Comparison of ENCODE assay signal across 8 cellular contexts in genomic region chr14:106663805-106664410, GRCh38.
DNase-seq lines count a peak whose midpoint lies in the region; ATAC-seq and TF ChIP-seq lines count a peak whose summit lies in the region.
"Not testable (repeated sequence)": the region's sequence is repeated elsewhere in the genome, so short reads cannot be mapped to it uniquely, and the experiment has no call there.

No MANE protein-coding gene starts in this region.

- not testable (repeated sequence) for H3K79me1 ChIP-seq in H9 (ENCODE audit: insufficient read depth, low read depth, low read length, poor library complexity, severe bottlenecking)

- H2BK12ac ChIP-seq in H9 (ENCODE audit: insufficient read length, low read depth, low read length), result not testable (repeated sequence)

- not testable (repeated sequence) for H2AFZ ChIP-seq in DND-41 (ENCODE audit: low read depth, low read length); H9 (ENCODE audit: low read length); smooth muscle cell (ENCODE audit: low read depth)

- WGBS in H9 (ENCODE audit: extremely low coverage, insufficient read length, low lambda C conversion rate), result no CpG with 5 or more reads among the region's 19 CpGs
- 72% methylated on average over 19 of the region's 19 CpGs for WGBS in smooth muscle cell (ENCODE audit: low lambda C conversion rate)

- not testable (repeated sequence) for H2BK120ac ChIP-seq in H9 (ENCODE audit: low read depth, low read length, poor library complexity, severe bottlenecking)

- H3K9ac ChIP-seq in DND-41 (ENCODE audit: low read depth, low read length), result peak overlapping the region; percentile 50; the same call in 1 of the 2 replicates
- H3K9ac ChIP-seq in H9 (ENCODE audit: extremely low read depth, insufficient read length, low read length); smooth muscle cell (ENCODE audit: low read depth): not testable (repeated sequence)

- DNase-seq in DND-41, result peak; percentile 71
- DNase-seq in H9; fibroblast of villous mesenchyme (ENCODE audit: low read depth); smooth muscle cell (lab: John Stamatoyannopoulos, UW; ENCODE audit: unreplicated experiment): not testable (repeated sequence)
- DNase-seq in NB4 (ENCODE audit: low read depth), result peak; percentile 60
- DNase-seq in activated CD4-positive, alpha-beta T cell treated with anti-CD3 and anti-CD28 coated beads for 36 hours, result peak; percentile 87
- peak; percentile 70 for DNase-seq in activated naive CD4-positive, alpha-beta T cell treated with Interleukin-2 at 50 U/mL for 16 hours
- peak; percentile 78 for DNase-seq in stimulated activated naive CD8-positive, alpha-beta T cell treated with anti-CD3 and anti-CD28 coated beads, Interleukin-15, Interleukin-2, amounts not matched to agents 100 U/mL and 50 U/mL, for 24 hours

- H4K5ac ChIP-seq in H9 (ENCODE audit: insufficient read length, low read depth, low read length), result not testable (repeated sequence)

- not testable (repeated sequence) for H3K4me3 Mint-ChIP-seq in H9; activated CD4-positive, alpha-beta T cell treated with anti-CD3 and anti-CD28 coated beads for 36 hours

- H3K4me1 ChIP-seq in DND-41 (ENCODE audit: insufficient read depth, low read length), result peaks cover 66% of the 10 kb centered on the region
- H3K4me1 ChIP-seq in H9 (ENCODE audit: insufficient read depth, low read length); smooth muscle cell (ENCODE audit: low read depth): not testable (repeated sequence)

- POLR2A ChIA-PET in activated CD4-positive, alpha-beta T cell treated with anti-CD3 and anti-CD28 coated beads for 36 hours (lab: Charles Lee), result interaction anchor here (0.6 kb wide), 1 partner anchor 16 kb away, joined by 3 read pairs; no protein-coding TSS in a partner anchor

- H3K4ac ChIP-seq in H9 (ENCODE audit: low read depth, low read length), result not testable (repeated sequence)

- peak overlapping the region; percentile 92 for H3K27ac ChIP-seq in DND-41 (ENCODE audit: low read length)
- H3K27ac ChIP-seq in H9 (ENCODE audit: insufficient read length, low read depth, low read length); smooth muscle cell (ENCODE audit: low read depth): not testable (repeated sequence)

- not testable (repeated sequence) for H3K27me3 ChIP-seq in DND-41 (ENCODE audit: insufficient read depth, low read length, poor library complexity); H9 (ENCODE audit: insufficient read depth, low read length); smooth muscle cell (ENCODE audit: low read depth)

- H4K20me1 ChIP-seq in DND-41 (ENCODE audit: insufficient read depth, low read length); H9 (ENCODE audit: control insufficient read depth, insufficient read depth, insufficient read length); smooth muscle cell (ENCODE audit: low read depth): not testable (repeated sequence)

- not testable (repeated sequence) for H2BK20ac ChIP-seq in H9 (ENCODE audit: low read depth, low read length, poor library complexity, severe bottlenecking)

- CTCF ChIA-PET in activated CD4-positive, alpha-beta T cell treated with anti-CD3 and anti-CD28 coated beads for 36 hours (lab: Charles Lee), result interaction anchor here (0.6 to 7.3 kb wide), 24 partner anchors 11 to 247 kb away, joined by 3 to 106 read pairs (median 4); no protein-coding TSS in a partner anchor

- not testable (repeated sequence) for H2AK5ac ChIP-seq in H9 (ENCODE audit: insufficient read length, low read length)

- not testable (repeated sequence) for TF ChIP-seq POLR2A in NB4 (IDR thresholded peaks at IDR 0.05; ENCODE audit: extremely low read depth, insufficient read length)

- H3K4me1 Mint-ChIP-seq in H9, result not testable (repeated sequence)
- peaks cover 23% of the 10 kb centered on the region for H3K4me1 Mint-ChIP-seq in activated CD4-positive, alpha-beta T cell treated with anti-CD3 and anti-CD28 coated beads for 36 hours

- H3K27me3 Mint-ChIP-seq in H9 (ENCODE audit: low read depth); activated CD4-positive, alpha-beta T cell treated with anti-CD3 and anti-CD28 coated beads for 36 hours: not testable (repeated sequence)

- H3F3A ChIP-seq in smooth muscle cell (ENCODE audit: low read depth), result not testable (repeated sequence)

- not testable (repeated sequence) for H3K14ac ChIP-seq in H9 (ENCODE audit: insufficient read depth, low read length)

- H3T11ph ChIP-seq in H9 (ENCODE audit: low read length), result not testable (repeated sequence)

- not testable (repeated sequence) for H3K18ac ChIP-seq in H9 (ENCODE audit: insufficient read length, low read depth, low read length)

- not testable (repeated sequence) for ATAC-seq in DND-41 (ENCODE audit: insufficient read depth, low read depth)
- peak; percentile 77 for ATAC-seq in activated CD4-positive, alpha-beta T cell treated with anti-CD3 and anti-CD28 coated beads for 36 hours
- ATAC-seq in stimulated activated naive CD8-positive, alpha-beta T cell treated with anti-CD3 and anti-CD28 coated beads, Interleukin-15, Interleukin-2, amounts not matched to agents 100 U/mL and 50 U/mL, for 24 hours, result peak; percentile 69

- H2BK5ac ChIP-seq in H9 (ENCODE audit: insufficient read length, low read length), result not testable (repeated sequence)

- H2BK15ac ChIP-seq in H9 (ENCODE audit: low read depth, low read length), result not testable (repeated sequence)

- not testable (repeated sequence) for H3K27ac Mint-ChIP-seq in H9
- H3K27ac Mint-ChIP-seq in activated CD4-positive, alpha-beta T cell treated with anti-CD3 and anti-CD28 coated beads for 36 hours, result peak overlapping the region; percentile 66

- intact Hi-C loops in activated CD4-positive, alpha-beta T cell treated with anti-CD3 and anti-CD28 coated beads for 36 hours (cut with DNase I, micrococcal nuclease), result loop anchor here in 1 of 2 experiments (1.0 to 5.0 kb wide), 2 partner anchors 27 to 247 kb away; no protein-coding TSS in a partner anchor

- not testable (repeated sequence) for H3K23me2 ChIP-seq in H9 (ENCODE audit: insufficient read length, low read depth, low read length, poor library complexity, severe bottlenecking)

- H3K9me3 Mint-ChIP-seq in H9, result peaks cover 82 to 93% of the 10 kb centered on the region in 2 experiments
- not testable (repeated sequence) for H3K9me3 Mint-ChIP-seq in activated CD4-positive, alpha-beta T cell treated with anti-CD3 and anti-CD28 coated beads for 36 hours (ENCODE audit: low read depth)

- H3K36me3 Mint-ChIP-seq in H9 (ENCODE audit: insufficient read depth in 1 of 3, low read depth in 3 of 3), result peaks cover 19 to 24% (median 20%) of the 10 kb centered on the region in 3 experiments
- not testable (repeated sequence) for H3K36me3 Mint-ChIP-seq in activated CD4-positive, alpha-beta T cell treated with anti-CD3 and anti-CD28 coated beads for 36 hours (ENCODE audit: low read depth)

- not testable (repeated sequence) for H3K23ac ChIP-seq in H9 (ENCODE audit: insufficient read length, low read depth, low read length)

- not testable (repeated sequence) for H3K4me3 ChIP-seq in DND-41 (ENCODE audit: low read depth in 1 of 2, low read length in 2 of 2); NB4 (ENCODE audit: low read depth, low read length); fibroblast of villous mesenchyme (ENCODE audit: low read depth, low read length); smooth muscle cell

- not testable (repeated sequence) for H3K9me3 ChIP-seq in DND-41 (ENCODE audit: insufficient read depth, low read length, severe bottlenecking); smooth muscle cell (replicated peaks; ENCODE audit: low read depth)
- H3K9me3 ChIP-seq in H9 (ENCODE audit: control insufficient read depth, low read depth, low read length), result peaks cover 84% of the 10 kb centered on the region

- not testable (repeated sequence) for H3K4me2 ChIP-seq in DND-41 (ENCODE audit: insufficient read depth, low read length); H9 (ENCODE audit: insufficient read depth, insufficient read length, low read length); smooth muscle cell

- H3K56ac ChIP-seq in H9 (ENCODE audit: insufficient read length, low read depth, low read length), result not testable (repeated sequence)

- H4K8ac ChIP-seq in H9 (replicated peaks; ENCODE audit: insufficient read length, low read depth, low read length), result not testable (repeated sequence)

- not testable (repeated sequence) for H4K91ac ChIP-seq in H9 (ENCODE audit: insufficient read length, low read depth, low read length)

- not testable (repeated sequence) for H3K79me2 ChIP-seq in DND-41 (ENCODE audit: insufficient read depth, low read length); H9 (ENCODE audit: insufficient read depth, low read length); smooth muscle cell (ENCODE audit: low read depth)

- TF ChIP-seq CTCF in DND-41 (IDR thresholded peaks at IDR 0.05; ENCODE audit: borderline replicate concordance, extremely low read depth, low read length, poor library complexity, severe bottlenecking) (peak; percentile 72), H9 (conservative IDR thresholded peaks at IDR 0.05) (peak; percentile 58), NB4 (IDR thresholded peaks at IDR 0.05; ENCODE audit: low read depth, low read length) (peak; percentile 74), fibroblast of villous mesenchyme (IDR thresholded peaks at IDR 0.05; ENCODE audit: insufficient read depth, low read depth, low read length) (peak; percentile 10), smooth muscle cell (IDR thresholded peaks at IDR 0.05; ENCODE audit: borderline replicate concordance, insufficient read depth, poor library complexity, severe bottlenecking) (peak; percentile 14)

- H3K36me3 ChIP-seq in DND-41 (ENCODE audit: insufficient read depth, low read length); smooth muscle cell (ENCODE audit: low read depth): not testable (repeated sequence)

Comparison
In these comparisons a context has a peak if more than half of its experiments do, and no peak if none do; other contexts are left out.
1. CTCF ChIP-seq: peak in every context shown above with its lines; median percentile 74 in NB4; 72 in DND-41; 58 in H9; 14 in smooth muscle cell; 10 in fibroblast of villous mesenchyme.